ENCODE assay signal across 8 cellular contexts in the genomic region with DNA sequence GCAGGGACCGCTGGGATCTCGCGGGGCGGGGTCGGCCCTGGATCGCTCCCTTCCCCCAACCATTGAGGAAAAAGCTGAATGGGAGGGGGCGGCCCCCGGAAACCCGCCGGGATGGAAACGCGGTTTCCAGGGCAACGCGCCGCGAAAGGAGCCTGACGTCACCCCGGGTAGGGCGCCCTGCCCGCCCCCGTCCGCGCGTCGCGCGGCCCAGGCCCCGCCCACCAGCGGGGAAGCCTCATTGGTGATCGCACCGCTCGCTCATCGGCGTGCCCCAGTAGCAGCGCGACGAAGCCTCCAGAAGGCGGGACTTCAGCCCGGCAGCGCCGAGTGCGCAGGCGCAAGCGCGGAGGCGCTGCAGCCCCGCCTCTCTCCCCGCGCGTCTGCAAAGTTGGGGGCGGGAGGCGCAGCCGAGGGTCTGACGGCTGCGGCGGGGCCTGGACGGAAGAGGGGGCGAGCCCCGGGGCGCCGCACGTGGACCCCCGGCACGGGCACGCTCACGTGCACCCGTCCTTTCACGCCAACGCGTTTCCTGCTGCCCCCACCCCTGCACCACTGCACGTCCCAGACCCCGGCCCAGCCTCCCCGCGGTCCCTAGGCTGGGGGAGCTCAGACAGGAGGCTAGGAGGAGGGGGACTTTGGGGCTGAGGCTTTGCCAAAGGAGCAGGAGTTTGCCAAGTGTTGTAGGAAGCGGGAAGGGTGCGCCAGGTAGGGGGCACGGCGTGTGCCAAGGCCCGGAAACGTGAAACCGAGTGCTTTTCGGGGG. TPM values are rescaled to one million over a fixed set of nuclear protein-coding genes. Genes with fewer than 3 reads are reported as not detected.
DNase-seq lines count a peak whose midpoint lies in the region; ATAC-seq and TF ChIP-seq lines count a peak whose summit lies in the region.

No MANE protein-coding gene starts in this region.

- H3K9me3 ChIP-seq in right cardiac atrium (ENCODE audit: control insufficient read depth, low read length) (no peaks in the 10 kb centered on the region), uterus (no peaks in the 10 kb centered on the region)

- peak overlapping the region; percentile 69 for H3K9ac ChIP-seq in rectal smooth muscle tissue (ENCODE audit: low read length)

- H3K27ac ChIP-seq in angular gyrus (ENCODE audit: low read depth, low read length) (peak overlapping the region; percentile 96), right cardiac atrium (ENCODE audit: low read length) (peak overlapping the region; percentile 89), rectal smooth muscle tissue (ENCODE audit: low read depth, low read length) (peak overlapping the region; percentile 76), uterus (peak overlapping the region; percentile 94 to 95)

- H3K27me3 ChIP-seq in right cardiac atrium (ENCODE audit: control insufficient read depth, insufficient read depth) (no peaks in the 10 kb centered on the region), rectal smooth muscle tissue (ENCODE audit: control insufficient read depth, insufficient read depth, low read length) (no peaks in the 10 kb centered on the region), uterus (no peaks in the 10 kb centered on the region)

- intact Hi-C loops in right cardiac atrium (cut with DNase I) = no loop called here
- intact Hi-C loops in uterus (cut with DNase I; ENCODE audit: low total_unique reads) = no loop called here

- peak overlapping the region; percentile 64 for H3K4me3 ChIP-seq in right cardiac atrium (ENCODE audit: low read length)
- peak overlapping the region; percentile 62 for H3K4me3 ChIP-seq in rectal smooth muscle tissue (ENCODE audit: low read length)
- peak overlapping the region; percentile 48 to 59 for H3K4me3 ChIP-seq in uterus

- peaks cover 6% of the 10 kb centered on the region for H3K36me3 ChIP-seq in rectal smooth muscle tissue (ENCODE audit: control insufficient read depth, insufficient read depth, low read length)
- no peaks in the 10 kb centered on the region for H3K36me3 ChIP-seq in uterus

- peaks cover 8% of the 10 kb centered on the region for H3K4me1 ChIP-seq in right cardiac atrium (ENCODE audit: control insufficient read depth, insufficient read depth, low read length)
- peaks cover 16% of the 10 kb centered on the region for H3K4me1 ChIP-seq in rectal smooth muscle tissue (ENCODE audit: control insufficient read depth, insufficient read depth, low read length)
- H3K4me1 ChIP-seq in uterus = peaks cover 22 to 57% of the 10 kb centered on the region in 2 donors

- TF ChIP-seq CTCF in GM13977 (IDR thresholded peaks at IDR 0.05; ENCODE audit: extremely low read depth, insufficient read depth, missing control alignments) (no peak), uterus (IDR thresholded peaks at IDR 0.05) (no peak)

- in situ Hi-C loops in GM13977 (cut with MboI; ENCODE audit: low pct_unique_long_range_greater_than_20kb, low sequenced_read_pairs, unreplicated experiment) = no loop called here

- peak; percentile 50 to 95 for TF ChIP-seq POLR2A in uterus (IDR thresholded peaks at IDR 0.05)

- ATAC-seq in HG02884 (IDR thresholded peaks at IDR 0.05; ENCODE audit: unreplicated experiment) (peak; percentile 57), right cardiac atrium (peak; percentile 80 to 84)

- DNase-seq in GM13977 (ENCODE audit: low spot score) (peak; percentile 99), NCI-H1930 (lab: John Stamatoyannopoulos, UW) (peak; percentile 82 to 95), T-helper 2 cell (peak; percentile 94 to 97 (median 96)), right cardiac atrium (peak; percentile 97 to 99 (median 98)), uterus (peak; percentile 96 to 99)

- under 1% methylated on average over 82 of the region's 82 CpGs for WGBS in right cardiac atrium

RNA-seq across cellular contexts. Expression of gene CIRBP, which starts 8.2 kb away (rescaled TPM):
- total RNA-seq in right cardiac atrium (100 to 1,000 TPM; 288 to 417 (median 333) TPM), uterus (100 to 1,000 TPM; 235 to 950 (median 535) TPM)
- polyA plus RNA-seq in right cardiac atrium = 370 TPM

RNA-seq across cellular contexts. Expression of gene MIDN, which starts 12.5 kb away (rescaled TPM):
- total RNA-seq in right cardiac atrium = 100 to 1,000 TPM in 1 of 4 donors, 10 to 100 TPM in 3; 50.2 to 123 (median 62.4) TPM
- 45.6 TPM for polyA plus RNA-seq in right cardiac atrium
- 100 to 1,000 TPM in 1 of 4 donors, 10 to 100 TPM in 2, under 1 TPM in 1; 0.77 to 108 (median 15.0) TPM for total RNA-seq in uterus

RNA-seq across cellular contexts. Expression of gene FAM174C, which starts 14.4 kb away (rescaled TPM):
- 10 to 100 TPM; 15.9 to 18.1 (median 17.0) TPM for total RNA-seq in right cardiac atrium
- 25.3 TPM for polyA plus RNA-seq in right cardiac atrium
- 10 to 100 TPM in 2 of 4 donors, 1 to 10 TPM in 2; 2.1 to 24.3 (median 7.1) TPM for total RNA-seq in uterus

RNA-seq across cellular contexts. Expression of gene ATP5F1D, which starts 19.4 kb away (rescaled TPM):
- 100 to 1,000 TPM; 490 to 706 (median 622) TPM for total RNA-seq in right cardiac atrium
- polyA plus RNA-seq in right cardiac atrium = 660 TPM
- 100 to 1,000 TPM in 2 of 4 donors, 10 to 100 TPM in 1, 1 to 10 TPM in 1; 4.7 to 164 (median 68.9) TPM for total RNA-seq in uterus

RNA-seq across cellular contexts. Expression of gene CBARP, which starts 23.1 kb away (rescaled TPM):
- total RNA-seq in right cardiac atrium = 1 to 10 TPM in 3 of 4 donors, under 1 TPM in 1; 0.89 to 2.2 (median 1.5) TPM
- 0.97 TPM for polyA plus RNA-seq in right cardiac atrium
- 1 to 10 TPM in 2 of 4 donors, under 1 TPM in 1, not detected in 1; 0.26 to 1.5 (median 1.0) TPM for total RNA-seq in uterus

Comparison
In these comparisons a context has a peak if more than half of its experiments do, and no peak if none do; other contexts are left out.
1. Peak in every context shown above with its lines: DNase-seq, ATAC-seq, H3K4me3 ChIP-seq and H3K27ac ChIP-seq.